In genomic region chr5:140145223-140145622, GRCh38 we compare ENCODE assay signal across 12 cellular contexts. TPM values are rescaled to one million over a fixed set of nuclear protein-coding genes. Genes with fewer than 3 reads are reported as not detected.
DNase-seq lines count a peak whose midpoint lies in the region; ATAC-seq, FAIRE-seq and TF ChIP-seq lines count a peak whose summit lies in the region.
"Had no signal": no experiment of that assay in that cellular context is flagged by ENCODE, and none has a peak within 500 bp of the region (broad histone marks: within the 10 kb centered on the region; RNA-seq: fewer than 3 reads in every experiment).

No MANE protein-coding gene starts in this region.

- ATAC-seq in WTC11: no peak
- ATAC-seq in pancreas: no peak

- peaks cover 39% of the 10 kb centered on the region for H3K27me3 Mint-ChIP-seq in T-helper 1 cell treated with Interleukin-12 subunit alpha and Interleukin-12 subunit beta and Interleukin-4 antibody, amounts not matched to agents 30 μg/mL and 1 μg/mL, for 36 hours (ENCODE audit: low read depth)
- peaks cover 55% of the 10 kb centered on the region for H3K27me3 Mint-ChIP-seq in WTC11 (ENCODE audit: low read depth)

- intact Hi-C loops in pancreas (cut with DNase I): no loop called here

- no peaks in the 10 kb centered on the region for H3K36me3 ChIP-seq in pancreas
- H3K36me3 ChIP-seq: ascending aorta had no signal

- peak overlapping the region; percentile 41 for H3K4me3 Mint-ChIP-seq in T-helper 1 cell treated with Interleukin-12 subunit alpha and Interleukin-12 subunit beta and Interleukin-4 antibody, amounts not matched to agents 30 μg/mL and 1 μg/mL, for 36 hours
- peak overlapping the region; percentile 75 for H3K4me3 Mint-ChIP-seq in WTC11

- no peaks in the 10 kb centered on the region for H3K9me3 Mint-ChIP-seq in T-helper 1 cell treated with Interleukin-12 subunit alpha and Interleukin-12 subunit beta and Interleukin-4 antibody, amounts not matched to agents 30 μg/mL and 1 μg/mL, for 36 hours
- no peaks in the 10 kb centered on the region for H3K9me3 Mint-ChIP-seq in WTC11

- CTCF ChIA-PET in WTC11 (lab: Charles Lee): interaction anchor here (0.6 to 6.2 kb wide), 54 partner anchors 8 to 1736 kb away, joined by 3 to 92 read pairs (median 4); partner anchors contain the start of genes EIF4EBP3, HBEGF, NRG2 and PURA

- H3K36me3 Mint-ChIP-seq in T-helper 1 cell treated with Interleukin-12 subunit alpha and Interleukin-12 subunit beta and Interleukin-4 antibody, amounts not matched to agents 30 μg/mL and 1 μg/mL, for 36 hours (ENCODE audit: low read depth): no peaks in the 10 kb centered on the region
- H3K36me3 Mint-ChIP-seq in WTC11: no peaks in the 10 kb centered on the region

- DNase-seq in T-helper 1 cell (no peak), WTC11 (ENCODE audit: low spot score) (no peak), retina (peak; percentile 33), pancreas (no peak), DMS153 treated with DMSO at 0.1 percent for 48 hours (lab: John Stamatoyannopoulos, UW; ENCODE audit: unreplicated experiment) (no peak), GM19239 (ENCODE audit: insufficient read length, low spot score) (no peak)
- DNase-seq: DMS79 treated with DMSO at 0.1 percent for 48 hours had no signal

- H3K4me3 ChIP-seq in iPS-18c (ENCODE audit: insufficient read depth, low read depth, low read length) (peak overlapping the region; percentile 67; the same call in 1 of the 2 replicates), pancreas (peak overlapping the region in 1 of 4 donors; percentile 41)

- no peak overlapping the region for H3K27ac ChIP-seq in pancreas
- H3K27ac ChIP-seq: ascending aorta had no signal

- FAIRE-seq in pancreas (lab: Jason Lieb, UNC) (no peak), GM19239 (lab: Jason Lieb, UNC) (no peak)
- FAIRE-seq: A204.1, endometrium had no signal

- no peak overlapping the region for H3K27ac Mint-ChIP-seq in T-helper 1 cell treated with Interleukin-12 subunit alpha and Interleukin-12 subunit beta and Interleukin-4 antibody, amounts not matched to agents 30 μg/mL and 1 μg/mL, for 36 hours
- H3K27ac Mint-ChIP-seq in WTC11: no peak overlapping the region

- H3K4me1 Mint-ChIP-seq in T-helper 1 cell treated with Interleukin-12 subunit alpha and Interleukin-12 subunit beta and Interleukin-4 antibody, amounts not matched to agents 30 μg/mL and 1 μg/mL, for 36 hours (ENCODE audit: low read depth): peaks cover 8% of the 10 kb centered on the region
- peaks cover 17% of the 10 kb centered on the region for H3K4me1 Mint-ChIP-seq in WTC11

- WGBS in pancreas, 2 donors: 78 to 86% methylated on average over 3 of the region's 3 CpGs

- POLR2A ChIA-PET in WTC11 (lab: Charles Lee): interaction anchor here (1.9 kb wide), 1 partner anchor 10 kb away, joined by 9 read pairs; no protein-coding TSS in a partner anchor

- H3K27me3 ChIP-seq in pancreas: no peaks in the 10 kb centered on the region
- H3K27me3 ChIP-seq: ascending aorta had no signal

- H3K4me1 ChIP-seq in pancreas: peaks cover 3 to 10% (median 8%) of the 10 kb centered on the region in 3 donors

- H3K9me3 ChIP-seq in iPS-18c (ENCODE audit: control insufficient read depth, insufficient read depth, low read length): no peaks in the 10 kb centered on the region
- no peaks in the 10 kb centered on the region for H3K9me3 ChIP-seq in pancreas
- H3K9me3 ChIP-seq: ascending aorta had no signal

- TF ChIP-seq CTCF in WTC11 (IDR thresholded peaks at IDR 0.05): no peak
- no peak for TF ChIP-seq CTCF in pancreas (IDR thresholded peaks at IDR 0.05)

TF ChIP-seq in WTC11, 78 proteins besides CTCF, POLR2A, EP300 and RAD21:
- no peak for TF ChIP-seq FOXP1 (CRISPR knock-in tag; IDR thresholded peaks at IDR 0.05; ENCODE audit: borderline replicate concordance)

RNA-seq across cellular contexts. Expression of gene IGIP, which starts 19.5 kb away (rescaled TPM):
- total RNA-seq in WTC11 (2021): 1.2 to 1.7 TPM (median 1.5 TPM) in 3 replicates
- 1 to 10 TPM; 2.6 to 8.0 (median 5.8) TPM for total RNA-seq in pancreas
- polyA plus RNA-seq in pancreas: 1 to 10 TPM; 3.8 to 7.0 TPM

RNA-seq across cellular contexts. Expression of gene CYSTM1, which starts 29.8 kb away (rescaled TPM):
- total RNA-seq in WTC11 (2021) (27.7 to 29.3 TPM (median 28.9 TPM) in 3 replicates), pancreas (10 to 100 TPM; 30.2 to 66.2 (median 44.9) TPM)
- polyA plus RNA-seq in pancreas: 100 to 1,000 TPM in 1 of 2 donors, 10 to 100 TPM in 1; 80.6 to 185 TPM

RNA-seq across cellular contexts. Expression of gene PURA, which starts 31.3 kb away (rescaled TPM):
- 6.0 to 9.0 TPM (median 6.4 TPM) in 3 replicates for total RNA-seq in WTC11 (2021)
- 10 to 100 TPM in 3 of 6 donors, 1 to 10 TPM in 3; 8.3 to 17.2 (median 11.1) TPM for total RNA-seq in pancreas
- polyA plus RNA-seq in pancreas: 1 to 10 TPM; 3.2 to 3.9 TPM
